1 cellular context compared by ENCODE assay signal in genomic region chr6:40714576-40715500, GRCh38.
A peak's percentile ranks its signal among the peaks of the same experiment; 100 is the strongest.
TF ChIP-seq lines count a peak whose summit lies in the region.

No MANE protein-coding gene starts in this region.

TF ChIP-seq in HepG2, 621 proteins besides CTCF, POLR2A, EP300 and RAD21 (continued from another document):
- TF ChIP-seq TFDP2 (CRISPR knock-in tag; IDR thresholded peaks at IDR 0.05): no peak
- no peak for TF ChIP-seq ZHX2 (IDR thresholded peaks at IDR 0.05; ENCODE audit: low read depth)
- TF ChIP-seq ZHX2 (CRISPR knock-in tag; IDR thresholded peaks at IDR 0.05; ENCODE audit: borderline replicate concordance): no peak
- TF ChIP-seq ZNF589 (CRISPR knock-in tag; conservative IDR thresholded peaks at IDR 0.05): 0 out of 2 replicates have a peak, but pooled peaks have one; percentile 43
- TF ChIP-seq TCF7L2 (IDR thresholded peaks at IDR 0.05; ENCODE audit: low read depth, low read length): no peak
- TF ChIP-seq IRX3 (CRISPR knock-in tag; IDR thresholded peaks at IDR 0.05; ENCODE audit: borderline replicate concordance, low read depth): no peak
- no peak for TF ChIP-seq ZSCAN30 (CRISPR knock-in tag; IDR thresholded peaks at IDR 0.05)
- no peak for TF ChIP-seq ZNF816 (CRISPR knock-in tag; IDR thresholded peaks at IDR 0.05; ENCODE audit: borderline replicate concordance)
- no peak for TF ChIP-seq MLLT10 (CRISPR knock-in tag; IDR thresholded peaks at IDR 0.05)
- TF ChIP-seq ZNF44 (CRISPR knock-in tag; IDR thresholded peaks at IDR 0.05): no peak
- no peak for TF ChIP-seq ZBTB49 (CRISPR knock-in tag; IDR thresholded peaks at IDR 0.05; ENCODE audit: borderline replicate concordance)
- TF ChIP-seq ZNF225 (CRISPR knock-in tag; IDR thresholded peaks at IDR 0.05): no peak; the same call in 1 of the 2 replicates
- no peak for TF ChIP-seq PBX2 (CRISPR knock-in tag; IDR thresholded peaks at IDR 0.05)
- no peak for TF ChIP-seq ZBTB7A (CRISPR knock-in tag; IDR thresholded peaks at IDR 0.05)
- no peak for TF ChIP-seq RBM22 (optimal IDR thresholded peaks at IDR 0.05; ENCODE audit: low read length)
- no peak for TF ChIP-seq ZBTB8A (CRISPR knock-in tag; IDR thresholded peaks at IDR 0.05; ENCODE audit: borderline replicate concordance, low read depth)
- TF ChIP-seq PAX8 (CRISPR knock-in tag; IDR thresholded peaks at IDR 0.05; ENCODE audit: borderline replicate concordance): no peak
- TF ChIP-seq GABPB1 (CRISPR knock-in tag; IDR thresholded peaks at IDR 0.05): 0 out of 2 replicates have a peak, but pooled peaks have one; percentile 17
